ENCODE assay signal across 1 cellular context in genomic region chr10:1056326-1057105, GRCh38.
A peak's percentile ranks its signal among the peaks of the same experiment; 100 is the strongest.
TF ChIP-seq lines count a peak whose summit lies in the region.

TSS of gene WDR37 (plus strand) at chr10:1056385. CDS start at chr10:1072156, 15,771 bp downstream.

TF ChIP-seq in GM12878, 131 proteins besides CTCF, POLR2A, EP300 and RAD21 (continued from another document):
- TF ChIP-seq ZBTB40 (IDR thresholded peaks at IDR 0.05; ENCODE audit: borderline replicate concordance) (peak; percentile 96), EZH2 (IDR thresholded peaks at IDR 0.05; ENCODE audit: borderline replicate concordance, control insufficient read depth, low read depth, low read length) (no peak), ELK1 (IDR thresholded peaks at IDR 0.05; ENCODE audit: low read depth, low read length) (peak; percentile 88), ZNF592 (IDR thresholded peaks at IDR 0.05) (no peak), HDAC6 (IDR thresholded peaks at IDR 0.05; ENCODE audit: unreplicated experiment) (no peak), E4F1 (IDR thresholded peaks at IDR 0.05; ENCODE audit: borderline replicate concordance, partially characterized antibody) (peak; percentile 58), CBFB (IDR thresholded peaks at IDR 0.05; ENCODE audit: low read depth) (peak; percentile 39; the same call in 1 of the 2 replicates), CBX5 (IDR thresholded peaks at IDR 0.05; ENCODE audit: low read depth) (no peak), SRF (IDR thresholded peaks at IDR 0.05; ENCODE audit: low read depth in 2 of 2, low read length in 2 of 2) (no peak), CREM (IDR thresholded peaks at IDR 0.05; ENCODE audit: low read depth) (peak; percentile 61), CREB1 (IDR thresholded peaks at IDR 0.05; ENCODE audit: low read depth) (no peak), BHLHE40 (IDR thresholded peaks at IDR 0.05; ENCODE audit: borderline replicate concordance in 1 of 2, low read depth in 2 of 2, low read length in 1 of 2) (peak; percentile 29 to 78; a peak in 3 of 4 replicates), CHD4 (IDR thresholded peaks at IDR 0.05) (no peak), HDAC2 (IDR thresholded peaks at IDR 0.05) (no peak), ZNF622 (IDR thresholded peaks at IDR 0.05) (no peak), IKZF1 (conservative IDR thresholded peaks at IDR 0.05) (peak; percentile 78), NBN (IDR thresholded peaks at IDR 0.05) (peak; percentile 40; the same call in 1 of the 2 replicates), POLR2AphosphoS5 (IDR thresholded peaks at IDR 0.05; ENCODE audit: low read length) (peak; percentile 66), HDGF (IDR thresholded peaks at IDR 0.05) (peak; percentile 82; the same call in 1 of the 2 replicates), GATAD2B (conservative IDR thresholded peaks at IDR 0.05; ENCODE audit: low read depth) (peak; percentile 98), MEF2B (IDR thresholded peaks at IDR 0.05; ENCODE audit: partially characterized antibody, poor library complexity, severe bottlenecking) (peak; percentile 68), RELA (IDR thresholded peaks at IDR 0.05; ENCODE audit: borderline replicate concordance, partially characterized antibody) (no peak)
